ENCODE assay signal across 1 cellular context in genomic region chr1:156241311-156241811, GRCh38.
TF ChIP-seq lines count a peak whose summit lies in the region.

No MANE protein-coding gene starts in this region.

TF ChIP-seq in K562, 482 proteins besides CTCF, POLR2A, EP300 and RAD21:
- TF ChIP-seq MYNN (IDR thresholded peaks at IDR 0.05) (peak; percentile 68; the same call in 1 of the 2 replicates), MYNN (CRISPR knock-in tag; IDR thresholded peaks at IDR 0.05) (no peak), MXD1 (CRISPR knock-in tag; IDR thresholded peaks at IDR 0.05; ENCODE audit: borderline replicate concordance, poor library complexity, severe bottlenecking) (no peak), HEY1 (CRISPR knock-in tag; IDR thresholded peaks at IDR 0.05; ENCODE audit: borderline replicate concordance) (no peak), ZNF655 (CRISPR knock-in tag; IDR thresholded peaks at IDR 0.05) (no peak), ZEB2 (IDR thresholded peaks at IDR 0.05) (no peak), ZBTB2 (IDR thresholded peaks at IDR 0.05) (no peak), HDAC2 (IDR thresholded peaks at IDR 0.05) (no peak), ZNF165 (CRISPR knock-in tag; IDR thresholded peaks at IDR 0.05; ENCODE audit: borderline replicate concordance) (no peak), HDAC1 (IDR thresholded peaks at IDR 0.05) (no peak), TEAD1 (CRISPR knock-in tag; IDR thresholded peaks at IDR 0.05) (no peak), ZSCAN29 (IDR thresholded peaks at IDR 0.05) (no peak), CBX8 (IDR thresholded peaks at IDR 0.05; ENCODE audit: borderline replicate concordance, extremely low read depth, low read depth, low read length, poor library complexity, severe bottlenecking) (no peak), ZBTB17 (CRISPR knock-in tag; IDR thresholded peaks at IDR 0.05) (no peak), SMARCA5 (IDR thresholded peaks at IDR 0.05) (no peak), HBP1 (CRISPR knock-in tag; IDR thresholded peaks at IDR 0.05) (no peak), POLR2AphosphoS5 (IDR thresholded peaks at IDR 0.05; ENCODE audit: control insufficient read depth, insufficient read depth, low read depth, low read length) (peak; percentile 34; the same call in 1 of the 2 replicates)
